Comparison of ENCODE assay signal across 9 cellular contexts in the genomic region with DNA sequence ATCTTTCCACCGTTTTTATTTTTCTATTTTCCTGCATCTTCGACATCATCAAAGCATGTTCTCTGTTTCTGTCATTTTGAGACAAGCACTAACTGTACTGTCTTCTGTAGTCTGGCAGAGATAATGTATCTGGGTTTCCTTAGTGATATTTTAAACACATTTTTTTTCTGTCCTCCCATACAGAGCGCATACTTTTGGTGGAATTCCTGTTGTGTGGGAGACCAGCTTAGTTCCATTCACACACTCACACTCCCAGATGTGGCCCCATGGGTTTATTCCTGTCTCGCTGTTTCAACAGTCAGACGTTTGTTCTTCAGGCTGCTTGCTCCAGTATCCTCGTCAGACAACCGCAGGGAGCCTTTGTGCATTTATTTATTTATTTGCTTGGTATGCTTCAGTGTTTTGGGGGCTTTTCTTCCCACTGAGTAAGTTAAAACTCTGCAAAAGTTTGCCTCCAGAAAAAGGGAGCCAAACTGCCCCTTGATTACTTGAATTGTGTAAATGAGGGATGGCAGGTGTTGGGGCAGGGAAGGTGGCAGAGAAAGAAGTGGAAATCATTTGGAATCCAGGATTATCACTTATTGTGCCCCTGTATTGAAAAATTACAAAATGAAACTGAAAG.
DNase-seq lines count a peak whose midpoint lies in the region; ATAC-seq, FAIRE-seq and TF ChIP-seq lines count a peak whose summit lies in the region.
"Had no signal": no experiment of that assay in that cellular context is flagged by ENCODE, and none has a peak within 500 bp of the region (broad histone marks: within the 10 kb centered on the region; RNA-seq: fewer than 3 reads in every experiment).

No MANE protein-coding gene starts in this region.

- ATAC-seq in omental fat pad (ENCODE audit: low FRiP score) (peak; percentile 83), HG03354 (IDR thresholded peaks at IDR 0.05; ENCODE audit: poor library complexity, severe bottlenecking, unreplicated experiment) (no peak), GM21619 (IDR thresholded peaks at IDR 0.05; ENCODE audit: unreplicated experiment) (no peak), HG03196 (IDR thresholded peaks at IDR 0.05; ENCODE audit: unreplicated experiment) (no peak)

- H3K4me1 ChIP-seq in SJSA1 (replicated peaks), result peaks cover 43% of the 10 kb centered on the region

- H3K4me3 ChIP-seq in AG09309 (ENCODE audit: control insufficient read depth, low read depth, low read length) (peak overlapping the region; percentile 13), SJSA1 (peak overlapping the region; percentile 31), fibroblast of villous mesenchyme (ENCODE audit: low read depth, low read length) (peak overlapping the region; percentile 47)

- no peak for FAIRE-seq in GM19239 (lab: Jason Lieb, UNC)

- peak overlapping the region; percentile 96 for H3K27ac ChIP-seq in SJSA1
- H3K27ac ChIP-seq: neutrophil had no signal

- no peaks in the 10 kb centered on the region for H3K9me3 ChIP-seq in SJSA1 (replicated peaks)
- H3K9me3 ChIP-seq: neutrophil had no signal

- H3K36me3 ChIP-seq in SJSA1, result peaks cover 3% of the 10 kb centered on the region; the same call in 1 of the 2 replicates
- H3K36me3 ChIP-seq: neutrophil had no signal

- DNase-seq in AG09309 (ENCODE audit: low read depth), result peak; percentile 100
- peak; percentile 84 to 93 for DNase-seq in SJSA1 (ENCODE audit: low read depth in 1 of 2, low spot score in 2 of 2)
- peak; percentile 100 for DNase-seq in fibroblast of villous mesenchyme (ENCODE audit: low read depth)
- no peak for DNase-seq in omental fat pad (ENCODE audit: low spot score)
- no peak for DNase-seq in GM19239 (ENCODE audit: insufficient read length, low spot score)

- no peaks in the 10 kb centered on the region for H3K27me3 ChIP-seq in SJSA1 (replicated peaks)
- H3K27me3 ChIP-seq: neutrophil had no signal

- TF ChIP-seq CTCF in AG09309 (IDR thresholded peaks at IDR 0.05; ENCODE audit: control insufficient read depth, insufficient read depth, low read depth, low read length, missing control alignments) (no peak), fibroblast of villous mesenchyme (IDR thresholded peaks at IDR 0.05; ENCODE audit: insufficient read depth, low read depth, low read length) (no peak), omental fat pad (IDR thresholded peaks at IDR 0.05) (no peak)

Comparison
In these comparisons a context has a peak if more than half of its experiments do, and no peak if none do; other contexts are left out.
1. DNase-seq: peak in AG09309 (single experiment), SJSA1 (2 of 2) and fibroblast of villous mesenchyme (single experiment); none in omental fat pad (single experiment) and GM19239 (single experiment).
2. Peak in every context shown above with its lines, with median percentiles within 50 percentile points of each other: H3K4me3 ChIP-seq.